ENCODE assay signal across 9 cellular contexts in genomic region chr22:17707526-17707925, GRCh38.
A peak's percentile ranks its signal among the peaks of the same experiment; 100 is the strongest.
DNase-seq lines count a peak whose midpoint lies in the region; ATAC-seq and TF ChIP-seq lines count a peak whose summit lies in the region.
"Had no signal": no experiment of that assay in that cellular context is flagged by ENCODE, and none has a peak within 500 bp of the region (broad histone marks: within the 10 kb centered on the region; RNA-seq: fewer than 3 reads in every experiment).

No MANE protein-coding gene starts in this region.

- ATAC-seq in IMR-90 (ENCODE audit: low read depth) (no peak), Right ventricle myocardium superior (ENCODE audit: poor library complexity) (no peak), omental fat pad (ENCODE audit: low FRiP score) (no peak)

- peak overlapping the region in 1 of 2 experiments; percentile 49; a peak in 1 of 4 replicates for H4K8ac ChIP-seq in IMR-90 (ENCODE audit: low read depth in 2 of 2, low read length in 2 of 2)

- H3K4me3 ChIP-seq in IMR-90 (ENCODE audit: insufficient read depth, low read depth, low read length) (peak overlapping the region; percentile 34; the same call in 1 of the 2 replicates), astrocyte of the spinal cord (ENCODE audit: low read depth, low read length) (peak overlapping the region; percentile 39), hepatocyte (no peak overlapping the region), subcutaneous abdominal adipose tissue (ENCODE audit: low read depth in 1 of 5, low read length in 5 of 5) (peak overlapping the region in 4 of 5 donors; percentile 37 to 53 (median 42))

- peaks cover 5% of the 10 kb centered on the region; the same call in 1 of the 2 replicates for H3K36me3 ChIP-seq in IMR-90 (ENCODE audit: control insufficient read depth, insufficient read depth, low read length)
- H3K36me3 ChIP-seq in hepatocyte (replicated peaks; ENCODE audit: insufficient read depth, low read depth) = no peaks in the 10 kb centered on the region
- H3K36me3 ChIP-seq in subcutaneous abdominal adipose tissue (ENCODE audit: control insufficient read depth in 5 of 5, insufficient read depth in 5 of 5, low read length in 5 of 5) = peaks cover 5 to 16% (median 7%) of the 10 kb centered on the region in 5 donors

- H3K36me3 Mint-ChIP-seq in endothelial cell (ENCODE audit: low read depth, unreplicated experiment) = peaks cover 6% of the 10 kb centered on the region

- peak overlapping the region; percentile 27; the same call in 1 of the 2 replicates for H4K91ac ChIP-seq in IMR-90 (ENCODE audit: insufficient read depth, low read depth, low read length)

- peaks cover 5% of the 10 kb centered on the region for H3K79me2 ChIP-seq in hepatocyte

- H2AFZ ChIP-seq in IMR-90 (replicated peaks; ENCODE audit: low read length, poor library complexity) (no peak overlapping the region), hepatocyte (no peak overlapping the region)

- H3K4me3 Mint-ChIP-seq in endothelial cell (ENCODE audit: unreplicated experiment) = no peak overlapping the region

- H3K27me3 Mint-ChIP-seq in endothelial cell (ENCODE audit: unreplicated experiment) = no peaks in the 10 kb centered on the region

- DNase-seq in IMR-90 (no peak), astrocyte of the spinal cord (ENCODE audit: low read depth, low spot score) (peak; percentile 48), hepatocyte (ENCODE audit: low spot score) (no peak), Right ventricle myocardium superior (no peak), omental fat pad (ENCODE audit: low spot score) (no peak), endothelial cell (ENCODE audit: low spot score) (no peak)
- DNase-seq in activated naive CD4-positive, alpha-beta T cell treated with Interleukin-2 at 50 U/mL for 16 hours = no peak
- DNase-seq: NCI-H69 had no signal

- no peak overlapping the region; the same call in 1 of the 2 replicates for H3K56ac ChIP-seq in IMR-90 (ENCODE audit: extremely low read depth, insufficient read depth, low read length)

- H3K4me1 ChIP-seq in IMR-90 (ENCODE audit: control insufficient read depth, insufficient read depth, low read length) = peaks cover 5% of the 10 kb centered on the region
- peaks cover 3% of the 10 kb centered on the region for H3K4me1 ChIP-seq in hepatocyte (ENCODE audit: insufficient read depth)
- peaks cover 0 to 25% (median 18%) of the 10 kb centered on the region in 5 donors for H3K4me1 ChIP-seq in subcutaneous abdominal adipose tissue (ENCODE audit: control insufficient read depth in 5 of 5, insufficient read depth in 5 of 5, low read length in 5 of 5)

- H3K18ac ChIP-seq in IMR-90 (ENCODE audit: low read depth, low read length) = no peak overlapping the region

- no peak overlapping the region for H3K23ac ChIP-seq in IMR-90 (ENCODE audit: low read depth, low read length)

- peak overlapping the region; percentile 43; the same call in 1 of the 2 replicates for H3K14ac ChIP-seq in IMR-90 (replicated peaks; ENCODE audit: low read depth, low read length)

- H3K27ac Mint-ChIP-seq in endothelial cell (ENCODE audit: unreplicated experiment) = no peak overlapping the region

- in situ Hi-C loops in IMR-90 (cut with MboI; ENCODE audit: low sequenced_read_pairs) (no loop called here), astrocyte of the spinal cord (cut with HindIII; ENCODE audit: low sequenced_read_pairs) (no loop called here)

- intact Hi-C loops in IMR-90 (cut with micrococcal nuclease) = no loop called here
- intact Hi-C loops in Right ventricle myocardium superior (cut with DNase I) = no loop called here

- no peak for TF ChIP-seq RAD21 in IMR-90 (IDR thresholded peaks at IDR 0.05; ENCODE audit: low read length)

- no peaks in the 10 kb centered on the region for H3K27me3 ChIP-seq in IMR-90 (ENCODE audit: control insufficient read depth, insufficient read depth, low read length)
- no peaks in the 10 kb centered on the region for H3K27me3 ChIP-seq in hepatocyte
- no peaks in the 10 kb centered on the region for H3K27me3 ChIP-seq in subcutaneous abdominal adipose tissue (ENCODE audit: control insufficient read depth in 5 of 5, insufficient read depth in 4 of 5, low read length in 5 of 5)

- CTCF ChIA-PET in IMR-90 (lab: Yijun Ruan, JAX) = no interaction called here

- no peak for TF ChIP-seq POLR2A in IMR-90 (IDR thresholded peaks at IDR 0.05; ENCODE audit: low read depth, low read length)

- H2BK5ac ChIP-seq in IMR-90 (ENCODE audit: low read depth, low read length, poor library complexity, severe bottlenecking) = peak overlapping the region; percentile 94

- WGBS in IMR-90 (ENCODE audit: extremely low coverage in 2 of 2, insufficient read length in 1 of 2), 2 experiments = no CpG with 5 or more reads among the region's 3 CpGs
- WGBS in hepatocyte (ENCODE audit: low lambda C conversion rate, missing lambda C conversion rate) = 60% methylated on average over 3 of the region's 3 CpGs

- H3K9me3 Mint-ChIP-seq in endothelial cell (ENCODE audit: unreplicated experiment) = no peaks in the 10 kb centered on the region

- TF ChIP-seq CTCF in IMR-90 (conservative IDR thresholded peaks at IDR 0.05; ENCODE audit: low read depth, low read length) = no peak
- no peak for TF ChIP-seq CTCF in astrocyte of the spinal cord (IDR thresholded peaks at IDR 0.05; ENCODE audit: low read depth, low read length)
- TF ChIP-seq CTCF in hepatocyte (IDR thresholded peaks at IDR 0.05; ENCODE audit: poor library complexity) = no peak
- no peak for TF ChIP-seq CTCF in omental fat pad (IDR thresholded peaks at IDR 0.05)
- TF ChIP-seq CTCF in endothelial cell (IDR thresholded peaks at IDR 0.05; ENCODE audit: unreplicated experiment) = no peak

- no peak overlapping the region for H2AK5ac ChIP-seq in IMR-90 (ENCODE audit: low read depth, low read length)

- 0 out of 3 replicates have a peak overlapping the region, but pooled peaks have one; percentile 23 for H2BK15ac ChIP-seq in IMR-90 (ENCODE audit: low read depth, low read length)

- H3K4ac ChIP-seq in IMR-90 (ENCODE audit: low read depth, low read length) = no peak overlapping the region

- no peak overlapping the region for H4K5ac ChIP-seq in IMR-90 (ENCODE audit: low read depth, low read length)

- H3K9ac ChIP-seq in IMR-90 (ENCODE audit: low read depth, low read length) = peak overlapping the region; percentile 8; the same call in 1 of the 2 replicates
- peak overlapping the region in 2 of 5 donors; percentile 70 to 80 for H3K9ac ChIP-seq in subcutaneous abdominal adipose tissue (ENCODE audit: low read length in 5 of 5)

- H3K9me2 ChIP-seq in hepatocyte (replicated peaks; ENCODE audit: insufficient read depth) = no peaks in the 10 kb centered on the region

- H3K4me1 Mint-ChIP-seq in endothelial cell (ENCODE audit: unreplicated experiment) = peaks cover 6% of the 10 kb centered on the region

- H3K4me2 ChIP-seq in IMR-90 (ENCODE audit: low read depth, low read length) = peak overlapping the region; percentile 83; the same call in 1 of the 2 replicates
- H3K4me2 ChIP-seq in hepatocyte = peak overlapping the region; percentile 60

- H3K27ac ChIP-seq in IMR-90 (ENCODE audit: insufficient read depth, low read length) = no peak overlapping the region
- peak overlapping the region; percentile 79 for H3K27ac ChIP-seq in hepatocyte
- peak overlapping the region; percentile 78 for H3K27ac ChIP-seq in subcutaneous abdominal adipose tissue (ENCODE audit: low read depth, low read length)

- H4K20me1 ChIP-seq in IMR-90 (ENCODE audit: insufficient read depth, low read length) = no peaks in the 10 kb centered on the region
- no peaks in the 10 kb centered on the region for H4K20me1 ChIP-seq in hepatocyte (ENCODE audit: insufficient read depth, poor library complexity, severe bottlenecking)

- peak overlapping the region; percentile 53; the same call in 1 of the 2 replicates for H2BK120ac ChIP-seq in IMR-90 (ENCODE audit: low read depth, low read length)

- no peaks in the 10 kb centered on the region for H3K9me3 ChIP-seq in IMR-90 (ENCODE audit: control insufficient read depth, insufficient read depth, low read length)
- H3K9me3 ChIP-seq in hepatocyte (ENCODE audit: low read depth) = no peaks in the 10 kb centered on the region
- no peaks in the 10 kb centered on the region for H3K9me3 ChIP-seq in subcutaneous abdominal adipose tissue (ENCODE audit: control insufficient read depth in 5 of 5, low read length in 5 of 5)

- dilution Hi-C loops in IMR-90 (cut with HindIII; ENCODE audit: low sequenced_read_pairs, unreplicated experiment) = no loop called here

- H2BK20ac ChIP-seq in IMR-90 (ENCODE audit: low read depth, low read length) = no peak overlapping the region

- H3K9me1 ChIP-seq in IMR-90 (ENCODE audit: insufficient read depth, low read length) = 0 out of 2 replicates have a peak, but pooled peaks cover 2% of the 10 kb centered on the region

- no TSS peak for BruUV-seq in IMR-90 (replicated peaks; lab: Mats Ljungman, UMichigan)

- POLR2A ChIA-PET in IMR-90 (lab: Charles Lee; ENCODE audit: unreplicated experiment) = interaction anchor here (1.6 kb wide), 1 partner anchor 35 kb away, joined by 5 read pairs; no protein-coding TSS in a partner anchor

- peaks cover 11 to 29% of the 10 kb centered on the region in 2 experiments; a peak in 3 of 4 replicates for H3K79me1 ChIP-seq in IMR-90 (ENCODE audit: low read depth in 1 of 2, low read length in 2 of 2)

- H2AK9ac ChIP-seq in IMR-90 (replicated peaks; ENCODE audit: low read depth, low read length, poor library complexity) = no peak overlapping the region

TF ChIP-seq in IMR-90, 13 proteins besides CTCF, POLR2A, EP300 and RAD21 (continues in another document):
- TF ChIP-seq MAZ (IDR thresholded peaks at IDR 0.05; ENCODE audit: borderline replicate concordance, low read depth, low read length) (no peak), ELK1 (IDR thresholded peaks at IDR 0.05; ENCODE audit: borderline replicate concordance, low read depth, low read length) (no peak), SMC3 (IDR thresholded peaks at IDR 0.05; ENCODE audit: low read depth, low read length) (no peak), FOS (IDR thresholded peaks at IDR 0.05; ENCODE audit: low read depth, low read length) (no peak), CHD1 (IDR thresholded peaks at IDR 0.05; ENCODE audit: low read depth, low read length) (no peak), RCOR1 (IDR thresholded peaks at IDR 0.05; ENCODE audit: insufficient replicate concordance, low read length) (no peak), MXI1 (IDR thresholded peaks at IDR 0.05; ENCODE audit: borderline replicate concordance, low read depth, low read length) (no peak)
